21 cellular contexts compared by ENCODE assay signal in the genomic region with DNA sequence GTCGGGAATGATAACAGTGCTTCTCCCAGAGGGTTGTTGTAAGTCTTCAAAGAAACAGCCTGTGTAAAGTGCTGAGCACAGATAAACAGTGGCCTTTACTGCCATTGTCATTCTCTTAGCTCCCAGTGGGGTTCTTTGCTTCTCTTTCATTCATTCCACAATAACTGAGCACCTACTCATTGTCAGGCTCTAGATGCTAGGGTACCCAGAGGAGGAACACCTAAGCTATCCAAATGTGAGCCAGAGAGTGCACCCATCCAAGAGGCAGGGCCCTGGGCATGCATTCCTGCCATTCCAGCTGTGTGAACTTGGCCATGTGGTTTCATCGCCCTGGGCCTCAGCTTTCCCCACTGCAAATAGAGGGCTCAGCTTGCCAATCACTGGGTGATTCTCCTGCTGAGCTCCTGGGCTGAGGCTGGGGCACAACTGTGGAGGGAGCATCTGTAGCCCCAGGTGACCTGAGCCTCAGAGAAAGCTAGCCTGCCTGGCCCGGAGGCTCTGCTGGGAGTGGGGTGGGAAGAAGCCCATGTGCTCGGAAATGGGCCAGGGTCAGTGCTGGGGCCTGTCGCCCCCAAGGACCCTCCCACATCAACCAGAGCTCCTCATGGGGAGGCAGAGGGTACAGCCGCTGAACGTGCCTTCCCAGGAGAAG. TPM values are rescaled to one million over a fixed set of nuclear protein-coding genes. Genes with fewer than 3 reads are reported as not detected.
"Had no signal": no experiment of that assay in that cellular context is flagged by ENCODE, and none has a peak within 500 bp of the region (broad histone marks: within the 10 kb centered on the region; RNA-seq: fewer than 3 reads in every experiment).

No MANE protein-coding gene starts in this region.

- ATAC-seq: gastroesophageal sphincter; heart right ventricle; left ventricle myocardium superior; right cardiac atrium; stimulated activated effector memory CD8-positive, alpha-beta T cell treated with anti-CD3 and anti-CD28 coated beads, Interleukin-12 subunit alpha, Interleukin-12 subunit beta, amount 100 ng/mL, for 72 hours had no signal

- H3K4me1 Mint-ChIP-seq: nephron; stimulated activated effector memory CD8-positive, alpha-beta T cell treated with anti-CD3 and anti-CD28 coated beads, Interleukin-12 subunit alpha, Interleukin-12 subunit beta, amount 100 ng/mL, for 72 hours had no signal

- H3K36me3 Mint-ChIP-seq: activated naive CD8-positive, alpha-beta T cell treated with anti-CD3 and anti-CD28 coated beads, Interleukin-2, amount 10 ng/mL, durations not matched to agents 7 days and 5 days; stimulated activated effector memory CD8-positive, alpha-beta T cell treated with anti-CD3 and anti-CD28 coated beads, Interleukin-12 subunit alpha, Interleukin-12 subunit beta, amount 100 ng/mL, for 72 hours had no signal

- H3K9me3 ChIP-seq: gastroesophageal sphincter, heart right ventricle, prostate gland had no signal

- H3K4me1 ChIP-seq: gastroesophageal sphincter, prostate gland had no signal

- H3K4me3 ChIP-seq: gastroesophageal sphincter, heart right ventricle, prostate gland had no signal

- H3K36me3 ChIP-seq: gastroesophageal sphincter, heart right ventricle, prostate gland had no signal

- H3K27ac ChIP-seq: gastroesophageal sphincter, heart right ventricle, prostate gland had no signal

- DNase-seq: activated CD4-positive, alpha-beta T cell treated with anti-CD3 and anti-CD28 coated beads, Interleukin-2, amount 50 U/mL, for 1 hour; activated CD8-positive, alpha-beta memory T cell treated with anti-CD3 and anti-CD28 coated beads for 24 hours; activated naive CD8-positive, alpha-beta T cell treated with anti-CD3 and anti-CD28 coated beads, Interleukin-2, amount 10 ng/mL, durations not matched to agents 7 days and 5 days; aorta; erythroblast; heart right ventricle; left ventricle myocardium superior; mesenchymal stem cell; right cardiac atrium; stimulated activated CD4-positive, alpha-beta T cell treated with anti-CD3 and anti-CD28 coated beads, Interleukin-2, amount 100 ng/mL, for 24 hours; T-helper 2 cell had no signal

- H3K9me3 Mint-ChIP-seq: activated naive CD8-positive, alpha-beta T cell treated with anti-CD3 and anti-CD28 coated beads, Interleukin-2, amount 10 ng/mL, durations not matched to agents 7 days and 5 days; activated T-helper 1 cell treated with anti-CD3 and anti-CD28 coated beads, Interleukin-12 subunit alpha, Interleukin-12 subunit beta, Interleukin-2, Interleukin-4 antibody, amounts not matched to agents 30 ng/mL and 10 ng/mL and 1 ng/mL, durations not matched to agents 14 hours and 24 hours and 36 hours; nephron; stimulated activated effector memory CD8-positive, alpha-beta T cell treated with anti-CD3 and anti-CD28 coated beads, Interleukin-12 subunit alpha, Interleukin-12 subunit beta, amount 100 ng/mL, for 72 hours had no signal

- H3K27ac Mint-ChIP-seq: activated naive CD8-positive, alpha-beta T cell treated with anti-CD3 and anti-CD28 coated beads, Interleukin-2, amount 10 ng/mL, durations not matched to agents 7 days and 5 days; activated T-helper 1 cell treated with anti-CD3 and anti-CD28 coated beads, Interleukin-12 subunit alpha, Interleukin-12 subunit beta, Interleukin-2, Interleukin-4 antibody, amounts not matched to agents 30 ng/mL and 10 ng/mL and 1 ng/mL, durations not matched to agents 14 hours and 24 hours and 36 hours; nephron; stimulated activated effector memory CD8-positive, alpha-beta T cell treated with anti-CD3 and anti-CD28 coated beads, Interleukin-12 subunit alpha, Interleukin-12 subunit beta, amount 100 ng/mL, for 72 hours had no signal

- H3K4me3 Mint-ChIP-seq: activated naive CD8-positive, alpha-beta T cell treated with anti-CD3 and anti-CD28 coated beads, Interleukin-2, amount 10 ng/mL, durations not matched to agents 7 days and 5 days; activated T-helper 1 cell treated with anti-CD3 and anti-CD28 coated beads, Interleukin-12 subunit alpha, Interleukin-12 subunit beta, Interleukin-2, Interleukin-4 antibody, amounts not matched to agents 30 ng/mL and 10 ng/mL and 1 ng/mL, durations not matched to agents 14 hours and 24 hours and 36 hours; nephron; stimulated activated effector memory CD8-positive, alpha-beta T cell treated with anti-CD3 and anti-CD28 coated beads, Interleukin-12 subunit alpha, Interleukin-12 subunit beta, amount 100 ng/mL, for 72 hours had no signal

RNA-seq across cellular contexts. Expression of gene CRHR1, which starts 38.2 kb away (rescaled TPM):
- total RNA-seq: activated naive CD8-positive, alpha-beta T cell treated with anti-CD3 and anti-CD28 coated beads, Interleukin-2, amount 10 ng/mL, durations not matched to agents 7 days and 5 days; activated T-helper 1 cell treated with anti-CD3 and anti-CD28 coated beads, Interleukin-12 subunit alpha, Interleukin-12 subunit beta, Interleukin-2, Interleukin-4 antibody, amounts not matched to agents 30 ng/mL and 10 ng/mL and 1 ng/mL, durations not matched to agents 14 hours and 24 hours and 36 hours; aorta; bronchial epithelial cell; dermis microvascular lymphatic vessel endothelial cell; kidney epithelial cell; left ventricle myocardium superior; omental fat pad; right cardiac atrium; ureter had no signal
- polyA plus RNA-seq: aorta, heart right ventricle, right cardiac atrium had no signal
